Comparison of ENCODE assay signal across 1 cellular context in the genomic region with DNA sequence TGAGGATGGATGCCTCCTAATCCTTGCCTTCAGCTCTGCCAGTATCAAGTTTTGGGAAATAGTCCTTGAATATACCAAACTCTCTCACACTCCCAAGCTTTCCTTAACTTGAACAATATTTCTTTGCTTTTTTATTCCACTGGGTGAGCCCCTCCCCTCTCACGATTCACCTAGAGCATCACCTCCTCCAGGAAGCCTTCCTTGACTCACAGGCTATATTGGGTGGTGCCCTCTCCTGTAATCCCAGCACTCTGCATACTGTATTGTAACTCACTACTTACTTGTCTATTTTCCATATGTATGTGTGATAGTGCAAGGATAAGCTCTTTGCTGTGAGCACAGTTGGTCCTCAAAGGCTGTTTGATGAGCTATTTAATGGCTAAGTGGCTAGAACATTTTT.
TF ChIP-seq lines count a peak whose summit lies in the region.

No MANE protein-coding gene starts in this region.

TF ChIP-seq in K562, 482 proteins besides CTCF, POLR2A, EP300 and RAD21:
- TF ChIP-seq, protein P1, sequence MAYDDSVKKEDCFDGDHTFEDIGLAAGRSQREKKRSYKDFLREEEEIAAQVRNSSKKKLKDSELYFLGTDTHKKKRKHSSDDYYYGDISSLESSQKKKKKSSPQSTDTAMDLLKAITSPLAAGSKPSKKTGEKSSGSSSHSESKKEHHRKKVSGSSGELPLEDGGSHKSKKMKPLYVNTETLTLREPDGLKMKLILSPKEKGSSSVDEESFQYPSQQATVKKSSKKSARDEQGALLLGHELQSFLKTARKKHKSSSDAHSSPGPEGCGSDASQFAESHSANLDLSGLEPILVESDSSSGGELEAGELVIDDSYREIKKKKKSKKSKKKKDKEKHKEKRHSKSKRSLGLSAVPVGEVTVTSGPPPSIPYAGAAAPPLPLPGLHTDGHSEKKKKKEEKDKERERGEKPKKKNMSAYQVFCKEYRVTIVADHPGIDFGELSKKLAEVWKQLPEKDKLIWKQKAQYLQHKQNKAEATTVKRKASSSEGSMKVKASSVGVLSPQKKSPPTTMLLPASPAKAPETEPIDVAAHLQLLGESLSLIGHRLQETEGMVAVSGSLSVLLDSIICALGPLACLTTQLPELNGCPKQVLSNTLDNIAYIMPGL (CRISPR knock-in tag; IDR thresholded peaks at IDR 0.05): no peak
- peak; percentile 90 for TF ChIP-seq ZFP36 (IDR thresholded peaks at IDR 0.05; ENCODE audit: low read depth, low read length, partially characterized antibody)
- no peak for TF ChIP-seq HNRNPLL (IDR thresholded peaks at IDR 0.05; ENCODE audit: low read depth, low read length, poor library complexity, severe bottlenecking)
- peak; percentile 54 for TF ChIP-seq RBM25 (IDR thresholded peaks at IDR 0.05; ENCODE audit: low read depth, low read length, severe bottlenecking)
- TF ChIP-seq RNF2 (IDR thresholded peaks at IDR 0.05): no peak
- TF ChIP-seq, protein P2, sequence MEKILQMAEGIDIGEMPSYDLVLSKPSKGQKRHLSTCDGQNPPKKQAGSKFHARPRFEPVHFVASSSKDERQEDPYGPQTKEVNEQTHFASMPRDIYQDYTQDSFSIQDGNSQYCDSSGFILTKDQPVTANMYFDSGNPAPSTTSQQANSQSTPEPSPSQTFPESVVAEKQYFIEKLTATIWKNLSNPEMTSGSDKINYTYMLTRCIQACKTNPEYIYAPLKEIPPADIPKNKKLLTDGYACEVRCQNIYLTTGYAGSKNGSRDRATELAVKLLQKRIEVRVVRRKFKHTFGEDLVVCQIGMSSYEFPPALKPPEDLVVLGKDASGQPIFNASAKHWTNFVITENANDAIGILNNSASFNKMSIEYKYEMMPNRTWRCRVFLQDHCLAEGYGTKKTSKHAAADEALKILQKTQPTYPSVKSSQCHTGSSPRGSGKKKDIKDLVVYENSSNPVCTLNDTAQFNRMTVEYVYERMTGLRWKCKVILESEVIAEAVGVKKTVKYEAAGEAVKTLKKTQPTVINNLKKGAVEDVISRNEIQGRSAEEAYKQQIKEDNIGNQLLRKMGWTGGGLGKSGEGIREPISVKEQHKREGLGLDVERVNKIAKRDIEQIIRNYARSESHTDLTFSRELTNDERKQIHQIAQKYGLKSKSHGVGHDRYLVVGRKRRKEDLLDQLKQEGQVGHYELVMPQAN (IDR thresholded peaks at IDR 0.05; ENCODE audit: borderline replicate concordance): no peak
- TF ChIP-seq, protein P3, sequence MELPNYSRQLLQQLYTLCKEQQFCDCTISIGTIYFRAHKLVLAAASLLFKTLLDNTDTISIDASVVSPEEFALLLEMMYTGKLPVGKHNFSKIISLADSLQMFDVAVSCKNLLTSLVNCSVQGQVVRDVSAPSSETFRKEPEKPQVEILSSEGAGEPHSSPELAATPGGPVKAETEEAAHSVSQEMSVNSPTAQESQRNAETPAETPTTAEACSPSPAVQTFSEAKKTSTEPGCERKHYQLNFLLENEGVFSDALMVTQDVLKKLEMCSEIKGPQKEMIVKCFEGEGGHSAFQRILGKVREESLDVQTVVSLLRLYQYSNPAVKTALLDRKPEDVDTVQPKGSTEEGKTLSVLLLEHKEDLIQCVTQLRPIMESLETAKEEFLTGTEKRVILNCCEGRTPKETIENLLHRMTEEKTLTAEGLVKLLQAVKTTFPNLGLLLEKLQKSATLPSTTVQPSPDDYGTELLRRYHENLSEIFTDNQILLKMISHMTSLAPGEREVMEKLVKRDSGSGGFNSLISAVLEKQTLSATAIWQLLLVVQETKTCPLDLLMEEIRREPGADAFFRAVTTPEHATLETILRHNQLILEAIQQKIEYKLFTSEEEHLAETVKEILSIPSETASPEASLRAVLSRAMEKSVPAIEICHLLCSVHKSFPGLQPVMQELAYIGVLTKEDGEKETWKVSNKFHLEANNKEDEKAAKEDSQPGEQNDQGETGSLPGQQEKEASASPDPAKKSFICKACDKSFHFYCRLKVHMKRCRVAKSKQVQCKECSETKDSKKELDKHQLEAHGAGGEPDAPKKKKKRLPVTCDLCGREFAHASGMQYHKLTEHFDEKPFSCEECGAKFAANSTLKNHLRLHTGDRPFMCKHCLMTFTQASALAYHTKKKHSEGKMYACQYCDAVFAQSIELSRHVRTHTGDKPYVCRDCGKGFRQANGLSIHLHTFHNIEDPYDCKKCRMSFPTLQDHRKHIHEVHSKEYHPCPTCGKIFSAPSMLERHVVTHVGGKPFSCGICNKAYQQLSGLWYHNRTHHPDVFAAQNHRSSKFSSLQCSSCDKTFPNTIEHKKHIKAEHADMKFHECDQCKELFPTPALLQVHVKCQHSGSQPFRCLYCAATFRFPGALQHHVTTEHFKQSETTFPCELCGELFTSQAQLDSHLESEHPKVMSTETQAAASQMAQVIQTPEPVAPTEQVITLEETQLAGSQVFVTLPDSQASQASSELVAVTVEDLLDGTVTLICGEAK (IDR thresholded peaks at IDR 0.05): no peak
- TF ChIP-seq, protein P3 (CRISPR knock-in tag; IDR thresholded peaks at IDR 0.05): no peak
- no peak for TF ChIP-seq PTTG1 (tag; IDR thresholded peaks at IDR 0.05; ENCODE audit: low read depth)
